7 cellular contexts compared by ENCODE assay signal in genomic region chr10:98134117-98134430, GRCh38. TPM values are rescaled to one million over a fixed set of nuclear protein-coding genes. Genes with fewer than 3 reads are reported as not detected.
DNase-seq lines count a peak whose midpoint lies in the region; ATAC-seq and TF ChIP-seq lines count a peak whose summit lies in the region.

No MANE protein-coding gene starts in this region.

- ATAC-seq in stimulated activated effector memory CD8-positive, alpha-beta T cell treated with anti-CD3 and anti-CD28 coated beads, Interleukin-12 subunit alpha, Interleukin-12 subunit beta, amount 100 ng/mL, for 72 hours = peak; percentile 5
- ATAC-seq in HG02852 (IDR thresholded peaks at IDR 0.05; ENCODE audit: unreplicated experiment) = no peak

- H3K27ac Mint-ChIP-seq in glutamatergic neuron (ENCODE audit: unreplicated experiment) = peak overlapping the region; percentile 20
- peak overlapping the region; percentile 84 for H3K27ac Mint-ChIP-seq in stimulated activated effector memory CD8-positive, alpha-beta T cell treated with anti-CD3 and anti-CD28 coated beads, Interleukin-12 subunit alpha, Interleukin-12 subunit beta, amount 100 ng/mL, for 72 hours

- no peak for TF ChIP-seq CTCF in HEK293 (tag by site-specific recombination; IDR thresholded peaks at IDR 0.05)
- no peak for TF ChIP-seq CTCF in VCaP (conservative IDR thresholded peaks at IDR 0.05)
- no peak for TF ChIP-seq CTCF in glutamatergic neuron (IDR thresholded peaks at IDR 0.05; ENCODE audit: partially characterized antibody, unreplicated experiment)

- DNase-seq in glutamatergic neuron = no peak
- DNase-seq in stimulated activated effector memory CD8-positive, alpha-beta T cell treated with anti-CD3 and anti-CD28 coated beads, Interleukin-12 subunit alpha, Interleukin-12 subunit beta, amount 100 ng/mL, for 72 hours (ENCODE audit: low spot score in 2 of 2) = no peak
- DNase-seq in stimulated activated CD4-positive, alpha-beta T cell treated with anti-CD3 and anti-CD28 coated beads, Interleukin-15, amount 100 ng/mL, for 24 hours = no peak
- no peak for DNase-seq in NCI-H2227 (lab: John Stamatoyannopoulos, UW; ENCODE audit: unreplicated experiment)

- H3K27ac ChIP-seq in HEK293 (ENCODE audit: extremely low read depth, low read depth, low read length) (no peak overlapping the region), VCaP (peak overlapping the region; percentile 86)

- H3K9me3 ChIP-seq in HEK293 (ENCODE audit: control insufficient read depth, insufficient read depth, low read depth, low read length) = no peaks in the 10 kb centered on the region

- peaks cover 2% of the 10 kb centered on the region for H3K9me3 Mint-ChIP-seq in glutamatergic neuron (ENCODE audit: unreplicated experiment)
- peaks cover 2% of the 10 kb centered on the region for H3K9me3 Mint-ChIP-seq in stimulated activated effector memory CD8-positive, alpha-beta T cell treated with anti-CD3 and anti-CD28 coated beads, Interleukin-12 subunit alpha, Interleukin-12 subunit beta, amount 100 ng/mL, for 72 hours

- H3K36me3 ChIP-seq in HEK293 (ENCODE audit: control insufficient read depth in 2 of 2, insufficient read depth in 1 of 2, low read length in 2 of 2) = no peaks in the 10 kb centered on the region

- peaks cover 5% of the 10 kb centered on the region for H3K36me3 Mint-ChIP-seq in glutamatergic neuron (ENCODE audit: unreplicated experiment)
- H3K36me3 Mint-ChIP-seq in stimulated activated effector memory CD8-positive, alpha-beta T cell treated with anti-CD3 and anti-CD28 coated beads, Interleukin-12 subunit alpha, Interleukin-12 subunit beta, amount 100 ng/mL, for 72 hours = no peaks in the 10 kb centered on the region

- CTCF ChIA-PET in HEK293 (lab: Yijun Ruan, JAX) = interaction anchor here (0.8 to 1.4 kb wide), 2 partner anchors 175 to 219 kb away, joined by 3 to 7 read pairs; no protein-coding TSS in a partner anchor

- H3K27me3 Mint-ChIP-seq in glutamatergic neuron (ENCODE audit: unreplicated experiment) = peaks cover 2% of the 10 kb centered on the region

- H3K4me3 ChIP-seq in HEK293 (ENCODE audit: low read depth, low read length) = no peak overlapping the region

- POLR2A ChIA-PET in HEK293 (lab: Yijun Ruan, JAX) = interaction anchor here (0.9 to 1.3 kb wide), 8 partner anchors 8 to 245 kb away, joined by 3 to 8 read pairs (median 3); partner anchors contain the start of gene CRTAC1

- H3K4me3 Mint-ChIP-seq in glutamatergic neuron (ENCODE audit: unreplicated experiment) = peak overlapping the region; percentile 80
- peak overlapping the region; percentile 87 for H3K4me3 Mint-ChIP-seq in stimulated activated effector memory CD8-positive, alpha-beta T cell treated with anti-CD3 and anti-CD28 coated beads, Interleukin-12 subunit alpha, Interleukin-12 subunit beta, amount 100 ng/mL, for 72 hours

- peaks cover 6% of the 10 kb centered on the region for H3K4me1 Mint-ChIP-seq in glutamatergic neuron (ENCODE audit: low read depth, unreplicated experiment)
- peaks cover 24% of the 10 kb centered on the region for H3K4me1 Mint-ChIP-seq in stimulated activated effector memory CD8-positive, alpha-beta T cell treated with anti-CD3 and anti-CD28 coated beads, Interleukin-12 subunit alpha, Interleukin-12 subunit beta, amount 100 ng/mL, for 72 hours

- H3K4me1 ChIP-seq in HEK293 (ENCODE audit: control insufficient read depth, insufficient read depth, low read length) = 0 out of 2 replicates have a peak, but pooled peaks cover 6% of the 10 kb centered on the region

TF ChIP-seq in HEK293, 187 proteins besides CTCF, POLR2A, EP300 and RAD21:
- TF ChIP-seq ZBTB10 (tag by site-specific recombination; IDR thresholded peaks at IDR 0.05) (no peak), FEZF1 (tag by site-specific recombination; IDR thresholded peaks at IDR 0.05) (no peak), ZNF530 (tag by site-specific recombination; IDR thresholded peaks at IDR 0.05; ENCODE audit: low read depth) (no peak), ZNF248 (tag by site-specific recombination; IDR thresholded peaks at IDR 0.05) (no peak), ZNF2 (tag by site-specific recombination; IDR thresholded peaks at IDR 0.05) (0 out of 2 replicates have a peak, but pooled peaks have one; percentile 43), YY2 (tag by site-specific recombination; IDR thresholded peaks at IDR 0.05) (no peak), ZSCAN30 (tag by site-specific recombination; IDR thresholded peaks at IDR 0.05) (0 out of 2 replicates have a peak, but pooled peaks have one; percentile 14), ZBTB17 (tag by site-specific recombination; IDR thresholded peaks at IDR 0.05) (no peak)
- TF ChIP-seq, protein P1, sequence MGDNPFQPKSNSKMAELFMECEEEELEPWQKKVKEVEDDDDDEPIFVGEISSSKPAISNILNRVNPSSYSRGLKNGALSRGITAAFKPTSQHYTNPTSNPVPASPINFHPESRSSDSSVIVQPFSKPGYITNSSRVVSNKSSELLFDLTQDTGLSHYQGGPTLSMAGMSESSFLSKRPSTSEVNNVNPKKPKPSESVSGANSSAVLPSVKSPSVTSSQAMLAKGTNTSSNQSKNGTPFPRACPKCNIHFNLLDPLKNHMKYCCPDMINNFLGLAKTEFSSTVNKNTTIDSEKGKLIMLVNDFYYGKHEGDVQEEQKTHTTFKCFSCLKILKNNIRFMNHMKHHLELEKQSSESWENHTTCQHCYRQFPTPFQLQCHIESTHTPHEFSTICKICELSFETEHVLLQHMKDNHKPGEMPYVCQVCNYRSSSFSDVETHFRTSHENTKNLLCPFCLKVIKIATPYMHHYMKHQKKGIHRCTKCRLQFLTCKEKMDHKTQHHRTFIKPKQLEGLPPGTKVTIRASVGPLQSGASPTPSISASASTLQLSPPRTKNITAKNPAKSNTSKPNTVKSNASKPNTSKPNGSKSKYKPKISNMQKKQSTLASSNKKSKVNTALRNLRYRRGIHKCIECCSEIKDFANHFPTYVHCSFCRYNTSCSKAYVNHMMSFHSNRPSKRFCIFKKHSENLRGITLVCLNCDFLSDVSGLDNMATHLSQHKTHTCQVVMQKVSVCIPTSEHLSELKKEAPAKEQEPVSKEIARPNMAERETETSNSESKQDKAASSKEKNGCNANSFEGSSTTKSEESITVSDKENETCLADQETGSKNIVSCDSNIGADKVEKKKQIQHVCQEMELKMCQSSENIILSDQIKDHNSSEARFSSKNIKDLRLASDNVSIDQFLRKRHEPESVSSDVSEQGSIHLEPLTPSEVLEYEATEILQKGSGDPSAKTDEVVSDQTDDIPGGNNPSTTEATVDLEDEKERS (tag by site-specific recombination; IDR thresholded peaks at IDR 0.05) = peak; percentile 90; the same call in 1 of the 2 replicates

RNA-seq across cellular contexts. Expression of gene R3HCC1L, which starts 0.4 kb away (rescaled TPM):
- 13.6 TPM for total RNA-seq in glutamatergic neuron (ENCODE audit: unreplicated experiment)
